In genomic region chr5:132867046-132867451, GRCh38 we compare ENCODE assay signal across 8 cellular contexts. TPM values are rescaled to one million over a fixed set of nuclear protein-coding genes. Genes with fewer than 3 reads are reported as not detected.
DNase-seq lines count a peak whose midpoint lies in the region; ATAC-seq, FAIRE-seq and TF ChIP-seq lines count a peak whose summit lies in the region.

No MANE protein-coding gene starts in this region.

- no peak for TF ChIP-seq POLR2A in A549 (IDR thresholded peaks at IDR 0.05; ENCODE audit: low read length)

- TF ChIP-seq CTCF in A549 (IDR thresholded peaks at IDR 0.05) (no peak), foreskin keratinocyte (conservative IDR thresholded peaks at IDR 0.05) (no peak)

- H3K27me3 ChIP-seq in foreskin keratinocyte (no peaks in the 10 kb centered on the region), small intestine (ENCODE audit: control insufficient read depth in 2 of 2, insufficient read depth in 2 of 2, low read length in 2 of 2) (no peaks in the 10 kb centered on the region)

- H3K9me3 ChIP-seq in A549 = no peaks in the 10 kb centered on the region
- H3K9me3 ChIP-seq in SK-N-MC (ENCODE audit: low read depth, low read length) = no peaks in the 10 kb centered on the region
- no peaks in the 10 kb centered on the region for H3K9me3 ChIP-seq in small intestine (ENCODE audit: control insufficient read depth, low read depth)

- POLR2A ChIA-PET in A549 (lab: Yijun Ruan, JAX) = interaction anchor here (0.6 to 1.4 kb wide), 4 partner anchors 10 to 185 kb away, joined by 3 to 4 read pairs (median 3); partner anchors contain the start of gene HSPA4

- H3K9ac ChIP-seq in SK-N-MC (ENCODE audit: insufficient read length) = peak overlapping the region; percentile 98

- peaks cover 33% of the 10 kb centered on the region for H3K36me3 ChIP-seq in SK-N-MC (ENCODE audit: insufficient read depth, low read length)
- H3K36me3 ChIP-seq in small intestine (ENCODE audit: control insufficient read depth in 2 of 2, insufficient read depth in 2 of 2, low read length in 2 of 2) = peaks cover 0 to 3% of the 10 kb centered on the region in 2 donors

- 3% methylated on average over 9 of the region's 13 CpGs for WGBS in A549 (ENCODE audit: missing lambda C conversion rate)
- WGBS in small intestine, 3 donors = 1 to 2% (median 1%) methylated on average over 12 to 13 of the region's 13 CpGs

- H3K4me3 ChIP-seq in A549 = peak overlapping the region; percentile 73
- peak overlapping the region; percentile 95 for H3K4me3 ChIP-seq in SK-N-MC
- peak overlapping the region; percentile 64 to 92 for H3K4me3 ChIP-seq in small intestine (ENCODE audit: low read depth in 1 of 2, low read length in 2 of 2)

- H3K4me2 ChIP-seq in A549 = peak overlapping the region; percentile 70

- DNase-seq in A549 (ENCODE audit: low read depth in 1 of 2, low spot score in 1 of 2) = no peak
- DNase-seq in SK-N-MC (ENCODE audit: low read depth, low spot score) = no peak
- no peak for DNase-seq in foreskin keratinocyte
- no peak for DNase-seq in small intestine
- no peak for DNase-seq in NCI-H82 treated with DMSO at 0.1 percent for 48 hours (lab: John Stamatoyannopoulos, UW; ENCODE audit: unreplicated experiment)
- no peak for DNase-seq in NCI-H526 treated with DMSO at 0.1 percent for 48 hours (lab: John Stamatoyannopoulos, UW)

- ATAC-seq in A549 (peak in 1 of 2 experiments; percentile 33; a peak in 4 of 6 replicates), GM21515 (IDR thresholded peaks at IDR 0.05; ENCODE audit: unreplicated experiment) (peak; percentile 12), foreskin keratinocyte (no peak), HG03469 (IDR thresholded peaks at IDR 0.05; ENCODE audit: unreplicated experiment) (no peak)

- H3K27ac ChIP-seq in A549 (peak overlapping the region; percentile 92 to 95), SK-N-MC (peak overlapping the region; percentile 87), foreskin keratinocyte (peak overlapping the region; percentile 73), small intestine (ENCODE audit: low read depth in 1 of 2, low read length in 1 of 2) (peak overlapping the region; percentile 85 to 96)

- TF ChIP-seq RAD21 in A549 (conservative IDR thresholded peaks at IDR 0.05 in 1 of 2, IDR thresholded peaks at IDR 0.05 in 1 of 2) = no peak

- H3K4me1 ChIP-seq in A549 (peaks cover 12% of the 10 kb centered on the region; the same call in 1 of the 3 replicates), foreskin keratinocyte (no peaks in the 10 kb centered on the region), small intestine (ENCODE audit: control insufficient read depth in 2 of 2, insufficient read depth in 1 of 2, low read depth in 1 of 2, low read length in 1 of 2) (peaks cover 0 to 6% of the 10 kb centered on the region in 2 donors)

- FAIRE-seq in A549 (lab: Jason Lieb, UNC) = no peak
- FAIRE-seq in small intestine (lab: Jason Lieb, UNC) = no peak

- TF ChIP-seq EP300 in A549 (IDR thresholded peaks at IDR 0.05) = no peak

- CTCF ChIA-PET in A549 (lab: Yijun Ruan, JAX) = interaction anchor here (1.1 to 7.6 kb wide), 5 partner anchors 11 to 481 kb away, joined by 4 to 69 read pairs (median 6); partner anchors contain the start of gene SHROOM1

TF ChIP-seq in A549, 52 proteins besides CTCF, POLR2A, EP300 and RAD21:
- TF ChIP-seq REST (IDR thresholded peaks at IDR 0.05) (peak; percentile 30; the same call in 1 of the 2 replicates), ZSCAN20 (CRISPR knock-in tag; IDR thresholded peaks at IDR 0.05) (no peak), CBX2 (IDR thresholded peaks at IDR 0.05; ENCODE audit: borderline replicate concordance, low read depth) (no peak)

RNA-seq across cellular contexts. Expression of gene UQCRQ, which starts 0.6 kb away (rescaled TPM):
- polyA plus RNA-seq in A549 (2011; rRNA removed) (497 and 500 TPM in 2 replicates), A549 (2017; fragmentation: RNase III; extraction: RNeasy Plus Mini Kit Qiagen cat#74134 plus additional on column Dnase treatment) (424 to 448 TPM (median 441 TPM) in 3 replicates), foreskin keratinocyte (557 and 587 TPM in 2 replicates), small intestine (100 to 1,000 TPM; 481 to 872 (median 607) TPM)
- polyA plus RNA-seq in A549 (2012; cell fraction: cytosol; rRNA removed) = 596 and 681 TPM in 2 replicates
- polyA plus RNA-seq in A549 (2012; cell fraction: nucleus; rRNA removed) = 231 and 239 TPM in 2 replicates
- 25.3 and 26.6 TPM in 2 replicates for polyA minus RNA-seq in A549 (2011; rRNA and poly(A)+ RNA removed)
- total RNA-seq in foreskin keratinocyte = 369 and 412 TPM in 2 replicates

RNA-seq across cellular contexts. Expression of gene GDF9, which starts 0.8 kb away (rescaled TPM):
- polyA plus RNA-seq in A549 (2011; rRNA removed) = 0.83 and 0.85 TPM in 2 replicates
- polyA plus RNA-seq in A549 (2012; cell fraction: cytosol; rRNA removed) = 0.24 and 0.31 TPM in 2 replicates
- 0.28 and 0.54 TPM in 2 replicates for polyA plus RNA-seq in A549 (2012; cell fraction: nucleus; rRNA removed)
- 0.25 to 0.49 TPM (median 0.37 TPM) in 3 replicates for polyA plus RNA-seq in A549 (2017; fragmentation: RNase III; extraction: RNeasy Plus Mini Kit Qiagen cat#74134 plus additional on column Dnase treatment)
- 0.25 and 0.34 TPM in 2 replicates for polyA minus RNA-seq in A549 (2011; rRNA and poly(A)+ RNA removed)
- total RNA-seq in foreskin keratinocyte = 0.11 and 0.14 TPM in 2 replicates
- polyA plus RNA-seq in foreskin keratinocyte = 0.03 and 0.08 TPM in 2 replicates
- under 1 TPM in 2 of 3 donors, not detected in 1; 0.34 to 0.67 TPM for polyA plus RNA-seq in small intestine

RNA-seq across cellular contexts. Expression of gene LEAP2, which starts 6.4 kb away (rescaled TPM):
- polyA plus RNA-seq in A549 (2011; rRNA removed) (4.1 and 4.8 TPM in 2 replicates), A549 (2017; fragmentation: RNase III; extraction: RNeasy Plus Mini Kit Qiagen cat#74134 plus additional on column Dnase treatment) (1.6 to 2.1 TPM (median 2.0 TPM) in 3 replicates), foreskin keratinocyte (0.55 and 0.85 TPM in 2 replicates), small intestine (10 to 100 TPM in 1 of 3 donors, 1 to 10 TPM in 2; 2.2 to 12.3 (median 9.5) TPM)
- 0.76 and 0.95 TPM in 2 replicates for polyA plus RNA-seq in A549 (2012; cell fraction: cytosol; rRNA removed)
- polyA plus RNA-seq in A549 (2012; cell fraction: nucleus; rRNA removed) = 2.8 and 3.7 TPM in 2 replicates
- 1.6 and 2.5 TPM in 2 replicates for polyA minus RNA-seq in A549 (2011; rRNA and poly(A)+ RNA removed)
- 0.63 and 0.71 TPM in 2 replicates for total RNA-seq in foreskin keratinocyte

RNA-seq across cellular contexts. Expression of gene SHROOM1, which starts 36.6 kb away (rescaled TPM):
- 3.5 and 4.5 TPM in 2 replicates for polyA plus RNA-seq in A549 (2011; rRNA removed)
- 7.9 and 10.9 TPM in 2 replicates for polyA plus RNA-seq in A549 (2012; cell fraction: cytosol; rRNA removed)
- polyA plus RNA-seq in A549 (2012; cell fraction: nucleus; rRNA removed) = 23.3 and 37.8 TPM in 2 replicates
- polyA plus RNA-seq in A549 (2017; fragmentation: RNase III; extraction: RNeasy Plus Mini Kit Qiagen cat#74134 plus additional on column Dnase treatment) = 5.4 to 7.2 TPM (median 6.0 TPM) in 3 replicates
- 4.6 and 5.0 TPM in 2 replicates for polyA minus RNA-seq in A549 (2011; rRNA and poly(A)+ RNA removed)
- total RNA-seq in foreskin keratinocyte = 2.9 and 3.0 TPM in 2 replicates
- polyA plus RNA-seq in foreskin keratinocyte = 3.2 and 3.4 TPM in 2 replicates
- 10 to 100 TPM in 2 of 3 donors, 1 to 10 TPM in 1; 9.2 to 72.2 (median 14.5) TPM for polyA plus RNA-seq in small intestine

RNA-seq across cellular contexts. Expression of gene SOWAHA, which starts 53.9 kb away (rescaled TPM):
- 0.07 and 0.10 TPM in 2 replicates for polyA plus RNA-seq in A549 (2011; rRNA removed)
- 0.09 and 0.19 TPM in 2 replicates for polyA plus RNA-seq in A549 (2012; cell fraction: cytosol; rRNA removed)
- 0.05 and 0.18 TPM in 2 replicates for polyA plus RNA-seq in A549 (2012; cell fraction: nucleus; rRNA removed)
- 0.03 to 0.08 TPM (median 0.06 TPM) in 3 replicates for polyA plus RNA-seq in A549 (2017; fragmentation: RNase III; extraction: RNeasy Plus Mini Kit Qiagen cat#74134 plus additional on column Dnase treatment)
- polyA minus RNA-seq in A549 (2011; rRNA and poly(A)+ RNA removed) = 0.10 TPM in 1 of 2 replicates, not detected in the other
- total RNA-seq in foreskin keratinocyte = 0.03 and 0.07 TPM in 2 replicates
- 0.03 TPM in 1 of 2 replicates, not detected in the other for polyA plus RNA-seq in foreskin keratinocyte
- 10 to 100 TPM; 25.6 to 75.4 (median 72.0) TPM for polyA plus RNA-seq in small intestine
